ENCODE assay signal across 1 cellular context in the genomic region with DNA sequence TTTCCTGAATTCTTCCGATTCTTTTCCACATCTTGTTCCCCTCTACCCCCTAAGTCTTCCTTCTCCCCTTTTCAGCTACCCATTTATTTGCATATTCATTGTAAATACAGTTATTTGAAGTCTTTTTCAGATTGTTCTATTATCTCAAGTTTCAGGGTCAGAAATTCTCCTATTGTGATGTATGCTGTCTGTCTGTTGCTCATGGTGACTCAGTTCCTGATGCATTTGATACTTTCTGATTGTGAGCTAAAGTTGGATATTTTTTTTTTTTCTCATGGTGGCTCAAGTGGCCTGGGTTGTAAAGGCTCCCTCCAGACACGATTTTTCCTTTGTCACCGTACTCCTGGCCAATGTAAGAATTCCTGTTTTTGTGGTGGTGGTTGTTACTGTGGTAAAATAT.
TF ChIP-seq lines count a peak whose summit lies in the region.

No MANE protein-coding gene starts in this region.

TF ChIP-seq in GM23338, 12 proteins besides CTCF, POLR2A, EP300 and RAD21 (continued from another document):
- TF ChIP-seq ZNF462 (CRISPR knock-in tag; IDR thresholded peaks at IDR 0.05) (no peak), ZNF331 (CRISPR knock-in tag; IDR thresholded peaks at IDR 0.05; ENCODE audit: low read depth) (no peak)
